ENCODE assay signal across 8 cellular contexts in genomic region chrX:151974336-151975227, GRCh38. TPM values are rescaled to one million over a fixed set of nuclear protein-coding genes. Genes with fewer than 3 reads are reported as not detected.
A peak's percentile ranks its signal among the peaks of the same experiment; 100 is the strongest.
DNase-seq lines count a peak whose midpoint lies in the region; ATAC-seq, FAIRE-seq and TF ChIP-seq lines count a peak whose summit lies in the region.

TSS of gene GABRE (minus strand) at chrX:151974676. CDS start at chrX:151974625, 51 bp downstream.

- H3K27ac Mint-ChIP-seq in activated CD4-positive, alpha-beta T cell treated with anti-CD3 and anti-CD28 coated beads, Interleukin-2, amount 10 ng/mL, durations not matched to agents 24 days and 14 days: no peak within 1 kb of the TSS
- no peak within 1 kb of the TSS for H3K27ac Mint-ChIP-seq in activated CD4-positive, alpha-beta T cell treated with anti-CD3 and anti-CD28 coated beads, Interleukin-2, amount 10 ng/mL, durations not matched to agents 7 days and 5 days
- no peak within 1 kb of the TSS for H3K27ac Mint-ChIP-seq in astrocyte (ENCODE audit: unreplicated experiment)

- no peak for ATAC-seq in HG02852 (IDR thresholded peaks at IDR 0.05; ENCODE audit: unreplicated experiment)

- H3K4me2 ChIP-seq in astrocyte (ENCODE audit: low read length) (peak within 1 kb of the TSS; percentile 90), smooth muscle cell (peak within 1 kb of the TSS; percentile 85)

- H3K4me1 Mint-ChIP-seq in activated CD4-positive, alpha-beta T cell treated with anti-CD3 and anti-CD28 coated beads, Interleukin-2, amount 10 ng/mL, durations not matched to agents 24 days and 14 days: no peaks in the 10 kb centered on the region
- H3K4me1 Mint-ChIP-seq in activated CD4-positive, alpha-beta T cell treated with anti-CD3 and anti-CD28 coated beads, Interleukin-2, amount 10 ng/mL, durations not matched to agents 7 days and 5 days: no peaks in the 10 kb centered on the region
- H3K4me1 Mint-ChIP-seq in astrocyte (ENCODE audit: low read depth, unreplicated experiment): no peaks in the 10 kb centered on the region

- H3K4me3 ChIP-seq in astrocyte (ENCODE audit: insufficient read depth, low read depth, low read length) (peak within 1 kb of the TSS; percentile 69), iPS-15b (ENCODE audit: low read depth, low read length) (peak within 1 kb of the TSS; percentile 39), smooth muscle cell (peak within 1 kb of the TSS; percentile 55)

- DNase-seq in activated CD4-positive, alpha-beta T cell treated with anti-CD3 and anti-CD28 coated beads, Interleukin-2, amount 10 ng/mL, durations not matched to agents 24 days and 14 days: peak; percentile 47
- DNase-seq in activated CD4-positive, alpha-beta T cell treated with anti-CD3 and anti-CD28 coated beads, Interleukin-2, amount 10 ng/mL, durations not matched to agents 7 days and 5 days: no peak
- no peak for DNase-seq in astrocyte (ENCODE audit: low read depth)
- DNase-seq in smooth muscle cell (lab: John Stamatoyannopoulos, UW; ENCODE audit: unreplicated experiment): peak; percentile 3
- no peak for DNase-seq in GM19240 (ENCODE audit: insufficient read length, low spot score)
- DNase-seq in NCI-H2029 (lab: John Stamatoyannopoulos, UW): no peak

- H2AFZ ChIP-seq in astrocyte (ENCODE audit: low read depth, low read length): peak within 1 kb of the TSS; percentile 26
- no peak within 1 kb of the TSS for H2AFZ ChIP-seq in smooth muscle cell (ENCODE audit: low read depth)

- POLR2A ChIA-PET in activated CD4-positive, alpha-beta T cell treated with anti-CD3 and anti-CD28 coated beads, Interleukin-2, amount 10 ng/mL, durations not matched to agents 7 days and 5 days (lab: Charles Lee): no interaction called here

- H4K20me1 ChIP-seq in astrocyte (ENCODE audit: insufficient read depth, low read length) (peaks cover 15% of the 10 kb centered on the region), smooth muscle cell (ENCODE audit: low read depth) (no peaks in the 10 kb centered on the region)

- H3K9ac ChIP-seq in astrocyte (ENCODE audit: low read length) (peak within 1 kb of the TSS; percentile 85), iPS-15b (ENCODE audit: low read depth, low read length) (no peak within 1 kb of the TSS), smooth muscle cell (ENCODE audit: low read depth) (peak within 1 kb of the TSS; percentile 54)

- H3K4me1 ChIP-seq in astrocyte (ENCODE audit: insufficient read depth, low read length): peaks cover 15% of the 10 kb centered on the region
- H3K4me1 ChIP-seq in iPS-15b (ENCODE audit: control insufficient read depth, insufficient read depth, low read length): no peaks in the 10 kb centered on the region
- H3K4me1 ChIP-seq in smooth muscle cell (ENCODE audit: low read depth): no peaks in the 10 kb centered on the region

- peaks cover 40% of the 10 kb centered on the region for H3K79me2 ChIP-seq in astrocyte (ENCODE audit: insufficient read depth, low read length)
- no peaks in the 10 kb centered on the region for H3K79me2 ChIP-seq in smooth muscle cell (ENCODE audit: low read depth)

- FAIRE-seq in astrocyte (lab: Jason Lieb, UNC): no peak

- no peaks in the 10 kb centered on the region for H3K9me3 Mint-ChIP-seq in activated CD4-positive, alpha-beta T cell treated with anti-CD3 and anti-CD28 coated beads, Interleukin-2, amount 10 ng/mL, durations not matched to agents 24 days and 14 days
- no peaks in the 10 kb centered on the region for H3K9me3 Mint-ChIP-seq in activated CD4-positive, alpha-beta T cell treated with anti-CD3 and anti-CD28 coated beads, Interleukin-2, amount 10 ng/mL, durations not matched to agents 7 days and 5 days
- no peaks in the 10 kb centered on the region for H3K9me3 Mint-ChIP-seq in astrocyte (ENCODE audit: unreplicated experiment)

- no peaks in the 10 kb centered on the region for H3K27me3 ChIP-seq in astrocyte (ENCODE audit: insufficient read depth, low read length)
- H3K27me3 ChIP-seq in iPS-15b (ENCODE audit: control insufficient read depth, insufficient read depth, low read length): peaks cover 21% of the 10 kb centered on the region
- H3K27me3 ChIP-seq in smooth muscle cell (ENCODE audit: low read depth): no peaks in the 10 kb centered on the region

- CTCF ChIA-PET in activated CD4-positive, alpha-beta T cell treated with anti-CD3 and anti-CD28 coated beads, Interleukin-2, amount 10 ng/mL, durations not matched to agents 7 days and 5 days (lab: Charles Lee): no interaction called here

- WGBS in smooth muscle cell (ENCODE audit: low lambda C conversion rate): 25% methylated on average over 48 of the region's 90 CpGs

- no peaks in the 10 kb centered on the region for H3F3A ChIP-seq in smooth muscle cell (ENCODE audit: low read depth)

- H3K36me3 ChIP-seq in astrocyte (ENCODE audit: insufficient read depth, low read length): peaks cover 4% of the 10 kb centered on the region
- no peaks in the 10 kb centered on the region for H3K36me3 ChIP-seq in iPS-15b (ENCODE audit: control insufficient read depth, insufficient read depth, low read length)
- H3K36me3 ChIP-seq in smooth muscle cell (ENCODE audit: low read depth): no peaks in the 10 kb centered on the region

- no peak for TF ChIP-seq CTCF in astrocyte (IDR thresholded peaks at IDR 0.05; ENCODE audit: insufficient read depth, low read depth, low read length)
- no peak for TF ChIP-seq CTCF in smooth muscle cell (IDR thresholded peaks at IDR 0.05; ENCODE audit: borderline replicate concordance, insufficient read depth, poor library complexity, severe bottlenecking)

- H3K9me3 ChIP-seq in astrocyte (ENCODE audit: insufficient read depth, low read depth, low read length) (no peaks in the 10 kb centered on the region), iPS-15b (ENCODE audit: control insufficient read depth, insufficient read depth, low read length) (no peaks in the 10 kb centered on the region), smooth muscle cell (replicated peaks; ENCODE audit: low read depth) (no peaks in the 10 kb centered on the region)

- no peaks in the 10 kb centered on the region for H3K36me3 Mint-ChIP-seq in activated CD4-positive, alpha-beta T cell treated with anti-CD3 and anti-CD28 coated beads, Interleukin-2, amount 10 ng/mL, durations not matched to agents 24 days and 14 days (ENCODE audit: low read depth)
- H3K36me3 Mint-ChIP-seq in activated CD4-positive, alpha-beta T cell treated with anti-CD3 and anti-CD28 coated beads, Interleukin-2, amount 10 ng/mL, durations not matched to agents 7 days and 5 days (ENCODE audit: low read depth): no peaks in the 10 kb centered on the region
- H3K36me3 Mint-ChIP-seq in astrocyte (ENCODE audit: low read depth, unreplicated experiment): no peaks in the 10 kb centered on the region

- peak within 1 kb of the TSS; percentile 51 for H3K27ac ChIP-seq in astrocyte (ENCODE audit: low read depth, low read length)
- no peak within 1 kb of the TSS for H3K27ac ChIP-seq in smooth muscle cell (ENCODE audit: low read depth)

- intact Hi-C loops in activated CD4-positive, alpha-beta T cell treated with anti-CD3 and anti-CD28 coated beads, Interleukin-2, amount 10 ng/mL, durations not matched to agents 24 days and 14 days (cut with micrococcal nuclease): no loop called here

- H3K27me3 Mint-ChIP-seq in activated CD4-positive, alpha-beta T cell treated with anti-CD3 and anti-CD28 coated beads, Interleukin-2, amount 10 ng/mL, durations not matched to agents 24 days and 14 days: peaks cover 15% of the 10 kb centered on the region
- peaks cover 18% of the 10 kb centered on the region for H3K27me3 Mint-ChIP-seq in activated CD4-positive, alpha-beta T cell treated with anti-CD3 and anti-CD28 coated beads, Interleukin-2, amount 10 ng/mL, durations not matched to agents 7 days and 5 days
- H3K27me3 Mint-ChIP-seq in astrocyte (ENCODE audit: low read depth, unreplicated experiment): peaks cover 24% of the 10 kb centered on the region

- H3K4me3 Mint-ChIP-seq in activated CD4-positive, alpha-beta T cell treated with anti-CD3 and anti-CD28 coated beads, Interleukin-2, amount 10 ng/mL, durations not matched to agents 24 days and 14 days: no peak within 1 kb of the TSS
- H3K4me3 Mint-ChIP-seq in activated CD4-positive, alpha-beta T cell treated with anti-CD3 and anti-CD28 coated beads, Interleukin-2, amount 10 ng/mL, durations not matched to agents 7 days and 5 days: no peak within 1 kb of the TSS
- H3K4me3 Mint-ChIP-seq in astrocyte (ENCODE audit: unreplicated experiment): peak within 1 kb of the TSS; percentile 81

RNA-seq across cellular contexts. Expression of gene GABRE, which starts in this region (rescaled TPM):
- not detected in 2 replicates for total RNA-seq in activated CD4-positive, alpha-beta T cell treated with anti-CD3 and anti-CD28 coated beads, Interleukin-2, amount 10 ng/mL, durations not matched to agents 24 days and 14 days
- total RNA-seq in activated CD4-positive, alpha-beta T cell treated with anti-CD3 and anti-CD28 coated beads, Interleukin-2, amount 10 ng/mL, durations not matched to agents 7 days and 5 days: not detected
- total RNA-seq in astrocyte: 1.3 and 1.8 TPM in 2 replicates
- 18.0 and 19.4 TPM in 2 replicates for total RNA-seq in smooth muscle cell
- 4.5 and 8.1 TPM in 2 replicates for polyA plus RNA-seq in smooth muscle cell

Comparison
In these comparisons a context has a peak if more than half of its experiments do, and no peak if none do; other contexts are left out.
1. Peak in DNase-seq in activated CD4-positive, alpha-beta T cell treated with anti-CD3 and anti-CD28 coated beads, Interleukin-2, amount 10 ng/mL, durations not matched to agents 24 days and 14 days; RNA of the gene not detected or under 1 TPM.